ENCODE assay signal across 21 cellular contexts in genomic region chr11:93288767-93289166, GRCh38.
DNase-seq lines count a peak whose midpoint lies in the region; ATAC-seq and FAIRE-seq lines count a peak whose summit lies in the region.
"Had no signal": no experiment of that assay in that cellular context is flagged by ENCODE, and none has a peak within 500 bp of the region (broad histone marks: within the 10 kb centered on the region; RNA-seq: fewer than 3 reads in every experiment).

No MANE protein-coding gene starts in this region.

- DNase-seq in GM19240 (ENCODE audit: insufficient read length, low spot score) (peak; percentile 1), RCC 7860 (ENCODE audit: low spot score) (no peak), DMS 273 treated with DMSO at 0.1 percent for 48 hours (lab: John Stamatoyannopoulos, UW) (no peak)
- no peak for DNase-seq in activated naive CD4-positive, alpha-beta T cell (lab: John Stamatoyannopoulos, UW)
- DNase-seq: activated CD4-positive, alpha-beta T cell treated with anti-CD3 and anti-CD28 coated beads for 36 hours; activated CD8-positive, alpha-beta memory T cell treated with anti-CD3 and anti-CD28 coated beads for 24 hours; activated T-cell treated with anti-CD3 and anti-CD28 coated beads, Interleukin-2, amount 50 U/mL, for 24 hours; effector memory CD4-positive, alpha-beta T cell; erythroblast; heart left ventricle; mesenchymal stem cell; NCI-H526; stomach; T-helper 1 cell; tibial artery had no signal

- ATAC-seq in HG02610 (IDR thresholded peaks at IDR 0.05; ENCODE audit: unreplicated experiment): peak; percentile 91
- peak; percentile 48 for ATAC-seq in HG03108 (IDR thresholded peaks at IDR 0.05; ENCODE audit: unreplicated experiment)
- ATAC-seq in HG03025 (IDR thresholded peaks at IDR 0.05; ENCODE audit: low FRiP score, unreplicated experiment): no peak
- ATAC-seq: activated CD4-positive, alpha-beta T cell treated with anti-CD3 and anti-CD28 coated beads for 36 hours; heart left ventricle; left colon had no signal

- no peak for FAIRE-seq in RCC 7860 (lab: Jason Lieb, UNC)
- FAIRE-seq: GM18507, H1 had no signal
